In genomic region chr21:33229776-33230517, GRCh38 we compare ENCODE assay signal across 8 cellular contexts.
DNase-seq lines count a peak whose midpoint lies in the region; ATAC-seq and TF ChIP-seq lines count a peak whose summit lies in the region.

Gene IFNAR2 (plus strand): TSS chr21:33229938. CDS start chr21:33241923, 11,985 bp downstream.

- DNase-seq in GM12865 (ENCODE audit: low read depth) = peak; percentile 81
- peak; percentile 65 for DNase-seq in NCI-H1092 treated with DMSO at 0.1 percent for 48 hours (lab: John Stamatoyannopoulos, UW)
- peak; percentile 71 for DNase-seq in T-helper 9 cell
- peak; percentile 90 for DNase-seq in astrocyte of the hippocampus (ENCODE audit: low read depth, low spot score)
- DNase-seq in hippocampal formation (lab: John Stamatoyannopoulos, UW) = peak; percentile 42 to 74
- DNase-seq in retina = peak; percentile 91

- H3K4me3 ChIP-seq in GM12865 (ENCODE audit: low read depth, low read length) = peak within 1 kb of the TSS; percentile 69

- ATAC-seq in HG02571 (IDR thresholded peaks at IDR 0.05; ENCODE audit: unreplicated experiment) (peak; percentile 60), GM18519 (IDR thresholded peaks at IDR 0.05; ENCODE audit: low FRiP score, unreplicated experiment) (no peak)

- no peak for TF ChIP-seq CTCF in GM12865 (IDR thresholded peaks at IDR 0.05; ENCODE audit: insufficient read depth, low read depth, low read length, missing control alignments)
